In the genomic region with DNA sequence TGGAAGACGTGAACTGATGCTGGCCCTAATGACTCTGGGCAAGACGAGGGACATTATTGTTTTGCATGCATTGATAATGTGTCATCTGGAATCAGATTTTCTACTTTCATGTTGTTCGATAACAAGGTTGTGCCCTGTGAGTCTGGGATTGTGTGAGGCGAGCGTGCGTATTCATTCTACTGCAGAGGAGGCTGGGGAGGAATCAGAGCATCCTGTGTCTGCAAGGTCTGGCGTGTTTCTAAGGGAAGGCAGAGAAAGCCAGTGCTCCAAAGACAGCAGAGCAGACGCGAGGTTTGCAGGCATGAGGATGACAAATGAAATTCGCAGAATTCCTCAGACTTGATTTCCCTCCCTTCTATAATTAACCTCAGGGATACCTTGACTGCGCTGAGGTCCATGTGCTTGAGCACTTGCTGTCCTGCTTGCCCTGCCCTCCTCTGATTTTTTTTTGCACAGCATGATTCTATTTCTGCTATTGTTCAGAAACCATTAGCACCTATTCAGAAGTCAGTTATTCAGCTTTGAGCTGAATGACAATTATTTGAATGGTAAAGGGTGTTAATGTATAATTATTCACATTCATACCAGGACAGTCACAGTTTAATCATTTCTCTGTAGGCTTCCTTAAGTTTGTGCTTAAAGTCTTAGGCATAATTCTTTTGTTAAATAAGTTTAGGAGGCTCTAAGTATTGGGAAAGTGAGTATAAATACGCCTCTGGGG, we compare ENCODE assay signal across 18 cellular contexts.
"Had no signal": no experiment of that assay in that cellular context is flagged by ENCODE, and none has a peak within 500 bp of the region (broad histone marks: within the 10 kb centered on the region; RNA-seq: fewer than 3 reads in every experiment).

No MANE protein-coding gene starts in this region.

- H3K27me3 ChIP-seq: hepatocyte, transverse colon had no signal

- H3K4me3 ChIP-seq: hepatocyte, left ventricle myocardium inferior, lower lobe of right lung, psoas muscle, thoracic aorta, transverse colon had no signal

- H3K36me3 Mint-ChIP-seq: natural killer cell treated with Interleukin-12 subunit alpha and Interleukin-12 subunit beta and Interleukin-15 and Interleukin-18, amount 100 ng/mL, for 72 hours had no signal

- H3K9me3 ChIP-seq: psoas muscle, thoracic aorta, transverse colon had no signal

- H3K27ac Mint-ChIP-seq: effector memory CD8-positive, alpha-beta T cell; memory B cell; natural killer cell treated with Interleukin-12 subunit alpha and Interleukin-12 subunit beta and Interleukin-15 and Interleukin-18, amount 100 ng/mL, for 72 hours; stimulated activated naive B cell treated with anti-CD40 and anti-IgM and Interleukin-4, amounts not matched to agents 10 μg/mL and 1 μg/mL and 100 μg/mL, for 72 hours had no signal

- DNase-seq: effector memory CD8-positive, alpha-beta T cell; foreskin melanocyte; left cardiac atrium; left ventricle myocardium inferior; lower lobe of right lung; midbrain; psoas muscle; stimulated activated CD4-positive, alpha-beta T cell treated with anti-CD3 and anti-CD28 coated beads, Interleukin-2, amount 100 ng/mL, for 24 hours; stimulated activated CD4-positive, alpha-beta T cell treated with anti-CD3 and anti-CD28 coated beads, Interleukin-4, amount 100 ng/mL, for 4 hours; stimulated activated naive B cell treated with anti-CD40 and anti-IgM and Interleukin-4, amounts not matched to agents 10 μg/mL and 1 μg/mL and 100 μg/mL, for 72 hours; stimulated activated naive CD8-positive, alpha-beta T cell treated with anti-CD3 and anti-CD28 coated beads, Interleukin-15, amount 100 ng/mL, for 72 hours; transverse colon had no signal

- H3K9me3 Mint-ChIP-seq: natural killer cell treated with Interleukin-12 subunit alpha and Interleukin-12 subunit beta and Interleukin-15 and Interleukin-18, amount 100 ng/mL, for 72 hours had no signal

- H3K27me3 Mint-ChIP-seq: effector memory CD8-positive, alpha-beta T cell; memory B cell; natural killer cell treated with Interleukin-12 subunit alpha and Interleukin-12 subunit beta and Interleukin-15 and Interleukin-18, amount 100 ng/mL, for 72 hours; stimulated activated naive B cell treated with anti-CD40 and anti-IgM and Interleukin-4, amounts not matched to agents 10 μg/mL and 1 μg/mL and 100 μg/mL, for 72 hours; stimulated activated naive CD8-positive, alpha-beta T cell treated with anti-CD3 and anti-CD28 coated beads, Interleukin-15, amount 100 ng/mL, for 72 hours had no signal

- H3K4me1 ChIP-seq: left ventricle myocardium inferior, lower lobe of right lung, parathyroid adenoma, psoas muscle, transverse colon had no signal

- ATAC-seq: effector memory CD8-positive, alpha-beta T cell; left cardiac atrium; lower lobe of right lung; natural killer cell treated with Interleukin-12 subunit alpha and Interleukin-12 subunit beta and Interleukin-15 and Interleukin-18, amount 100 ng/mL, for 72 hours; psoas muscle; sciatic nerve; stimulated activated naive B cell treated with anti-CD40 and anti-IgM and Interleukin-4, amounts not matched to agents 10 μg/mL and 1 μg/mL and 100 μg/mL, for 72 hours; stimulated activated naive CD8-positive, alpha-beta T cell treated with anti-CD3 and anti-CD28 coated beads, Interleukin-15, amount 100 ng/mL, for 72 hours had no signal

- H3K36me3 ChIP-seq: lower lobe of right lung, thoracic aorta, transverse colon had no signal

- H3K4me3 Mint-ChIP-seq: effector memory CD8-positive, alpha-beta T cell; memory B cell; natural killer cell treated with Interleukin-12 subunit alpha and Interleukin-12 subunit beta and Interleukin-15 and Interleukin-18, amount 100 ng/mL, for 72 hours; stimulated activated naive B cell treated with anti-CD40 and anti-IgM and Interleukin-4, amounts not matched to agents 10 μg/mL and 1 μg/mL and 100 μg/mL, for 72 hours; stimulated activated naive CD8-positive, alpha-beta T cell treated with anti-CD3 and anti-CD28 coated beads, Interleukin-15, amount 100 ng/mL, for 72 hours had no signal

- H3K4me1 Mint-ChIP-seq: stimulated activated naive B cell treated with anti-CD40 and anti-IgM and Interleukin-4, amounts not matched to agents 10 μg/mL and 1 μg/mL and 100 μg/mL, for 72 hours; stimulated activated naive CD8-positive, alpha-beta T cell treated with anti-CD3 and anti-CD28 coated beads, Interleukin-15, amount 100 ng/mL, for 72 hours had no signal
